In genomic region chrX:148426467-148426866, GRCh38 we compare ENCODE assay signal across 30 cellular contexts.
"Had no signal": no experiment of that assay in that cellular context is flagged by ENCODE, and none has a peak within 500 bp of the region (broad histone marks: within the 10 kb centered on the region; RNA-seq: fewer than 3 reads in every experiment).

No MANE protein-coding gene starts in this region.

- H3K9me3 ChIP-seq: adrenal gland, colonic mucosa, gastrocnemius medialis, left ventricle myocardium inferior, tibial nerve had no signal

- H3K27me3 ChIP-seq: adrenal gland, cardiac muscle cell, colonic mucosa, gastrocnemius medialis, tibial nerve had no signal

- H3K4me1 Mint-ChIP-seq: brain; natural killer cell; stimulated activated naive B cell treated with anti-CD40 and anti-IgM and Interleukin-4, amounts not matched to agents 10 μg/mL and 1 μg/mL and 100 μg/mL, for 72 hours; T-cell had no signal

- H3K36me3 Mint-ChIP-seq: activated naive CD8-positive, alpha-beta T cell; brain; natural killer cell; stimulated activated naive B cell treated with anti-CD40 and anti-IgM and Interleukin-4, amounts not matched to agents 10 μg/mL and 1 μg/mL and 100 μg/mL, for 72 hours; T-cell had no signal

- H3K27ac Mint-ChIP-seq: activated CD4-positive, alpha-beta T cell treated with anti-CD3 and anti-CD28 coated beads for 36 hours; activated naive CD8-positive, alpha-beta T cell; activated T-cell treated with anti-CD3 and anti-CD28 coated beads, Interleukin-2, amount 50 U/mL, for 72 hours; brain; natural killer cell; stimulated activated naive B cell treated with anti-CD40 and anti-IgM and Interleukin-4, amounts not matched to agents 10 μg/mL and 1 μg/mL and 100 μg/mL, for 72 hours; T-cell had no signal

- DNase-seq: activated CD4-positive, alpha-beta T cell treated with anti-CD3 and anti-CD28 coated beads for 36 hours; activated CD4-positive, alpha-beta T cell treated with anti-CD3 and anti-CD28 coated beads, Interleukin-2, amount 50 U/mL, for 4 hours; activated CD4-positive, CD25-positive, alpha-beta regulatory T cell; activated effector memory CD4-positive, alpha-beta T cell treated with Interleukin-2 at 50 U/mL for 16 hours; activated naive CD4-positive, alpha-beta T cell treated with Interleukin-2 at 50 U/mL for 16 hours; activated T-cell treated with anti-CD3 and anti-CD28 coated beads for 4 hours; activated T-cell treated with anti-CD3 and anti-CD28 coated beads, Interleukin-2, amount 50 U/mL, for 72 hours; adrenal gland; aorta; cerebellar nuclear complex; colonic mucosa; effector memory CD4-positive, alpha-beta T cell; erythroblast; gastrocnemius medialis; glutamatergic neuron; islet precursor cell; left ventricle myocardium inferior; mesendoderm; natural killer cell; posterior cingulate gyrus; right cardiac atrium; stimulated activated CD4-positive, alpha-beta T cell treated with anti-CD3 and anti-CD28 coated beads, Interleukin-15, amount 100 ng/mL, for 24 hours; stimulated activated CD4-positive, alpha-beta T cell treated with anti-CD3 and anti-CD28 coated beads, Interleukin-2, amount 100 ng/mL, for 24 hours; stimulated activated naive B cell treated with anti-CD40 and anti-IgM and Interleukin-4, amounts not matched to agents 10 μg/mL and 1 μg/mL and 100 μg/mL, for 72 hours; T-cell had no signal

- H3K4me1 ChIP-seq: adrenal gland, colonic mucosa, gastrocnemius medialis, left ventricle myocardium inferior, tibial nerve had no signal

- H3K4me3 Mint-ChIP-seq: activated CD4-positive, alpha-beta T cell treated with anti-CD3 and anti-CD28 coated beads for 36 hours; activated naive CD8-positive, alpha-beta T cell; activated T-cell treated with anti-CD3 and anti-CD28 coated beads, Interleukin-2, amount 50 U/mL, for 72 hours; brain; natural killer cell; stimulated activated naive B cell treated with anti-CD40 and anti-IgM and Interleukin-4, amounts not matched to agents 10 μg/mL and 1 μg/mL and 100 μg/mL, for 72 hours; T-cell had no signal

- H3K36me3 ChIP-seq: adrenal gland, cardiac muscle cell, colonic mucosa, gastrocnemius medialis, left ventricle myocardium inferior, tibial nerve had no signal

- H3K27ac ChIP-seq: adrenal gland, cardiac muscle cell, colonic mucosa, gastrocnemius medialis, left ventricle myocardium inferior, tibial nerve had no signal

- H3K4me3 ChIP-seq: adrenal gland, cardiac muscle cell, colonic mucosa, gastrocnemius medialis, left ventricle myocardium inferior, lung, tibial nerve had no signal

- H3K9me3 Mint-ChIP-seq: natural killer cell had no signal

- ATAC-seq: activated CD4-positive, alpha-beta T cell treated with anti-CD3 and anti-CD28 coated beads for 36 hours; activated T-cell treated with anti-CD3 and anti-CD28 coated beads, Interleukin-2, amount 50 U/mL, for 72 hours; gastrocnemius medialis; natural killer cell; right cardiac atrium; stimulated activated naive B cell treated with anti-CD40 and anti-IgM and Interleukin-4, amounts not matched to agents 10 μg/mL and 1 μg/mL and 100 μg/mL, for 72 hours; T-cell had no signal

- H3K27me3 Mint-ChIP-seq: activated CD4-positive, alpha-beta T cell treated with anti-CD3 and anti-CD28 coated beads for 36 hours; activated naive CD8-positive, alpha-beta T cell; brain; stimulated activated naive B cell treated with anti-CD40 and anti-IgM and Interleukin-4, amounts not matched to agents 10 μg/mL and 1 μg/mL and 100 μg/mL, for 72 hours had no signal
